In genomic region chr9:124835026-124835501, GRCh38 we compare ENCODE assay signal across 7 cellular contexts. TPM values are rescaled to one million over a fixed set of nuclear protein-coding genes. Genes with fewer than 3 reads are reported as not detected.
DNase-seq lines count a peak whose midpoint lies in the region; ATAC-seq and TF ChIP-seq lines count a peak whose summit lies in the region.
"Had no signal": no experiment of that assay in that cellular context is flagged by ENCODE, and none has a peak within 500 bp of the region (broad histone marks: within the 10 kb centered on the region; RNA-seq: fewer than 3 reads in every experiment).

No MANE protein-coding gene starts in this region.

- intact Hi-C loops in upper lobe of right lung (cut with DNase I) = no loop called here

- no peaks in the 10 kb centered on the region for H3K9me3 Mint-ChIP-seq in endothelial cell (ENCODE audit: unreplicated experiment)

- H3K36me3 ChIP-seq in upper lobe of right lung = no peaks in the 10 kb centered on the region

- DNase-seq in NCI-H187 (lab: John Stamatoyannopoulos, UW) = peak; percentile 30 to 43
- DNase-seq in NCI-H187 treated with DMSO at 0.1 percent for 48 hours (lab: John Stamatoyannopoulos, UW) = no peak
- DNase-seq in fibroblast of the aortic adventitia (ENCODE audit: low read depth) = peak; percentile 89
- no peak for DNase-seq in upper lobe of right lung
- no peak for DNase-seq in endothelial cell (ENCODE audit: low spot score)
- no peak for DNase-seq in GM13977 (ENCODE audit: low spot score)
- DNase-seq: effector CD8-positive, alpha-beta T cell had no signal

- in situ Hi-C loops in GM13977 (cut with MboI; ENCODE audit: low pct_unique_long_range_greater_than_20kb, low sequenced_read_pairs, unreplicated experiment) = no loop called here

- no peaks in the 10 kb centered on the region for H3K9me3 ChIP-seq in upper lobe of right lung

- no peaks in the 10 kb centered on the region for H3K27me3 ChIP-seq in upper lobe of right lung

- H3K4me1 Mint-ChIP-seq in endothelial cell (ENCODE audit: unreplicated experiment) = peaks cover 2% of the 10 kb centered on the region

- H3K27me3 Mint-ChIP-seq in endothelial cell (ENCODE audit: unreplicated experiment) = peaks cover 2% of the 10 kb centered on the region

- TF ChIP-seq CTCF in fibroblast of the aortic adventitia (IDR thresholded peaks at IDR 0.05; ENCODE audit: insufficient read depth, low read length) (no peak), upper lobe of right lung (IDR thresholded peaks at IDR 0.05) (no peak), endothelial cell (IDR thresholded peaks at IDR 0.05; ENCODE audit: unreplicated experiment) (no peak), GM13977 (IDR thresholded peaks at IDR 0.05; ENCODE audit: extremely low read depth, insufficient read depth, missing control alignments) (no peak)

- H3K36me3 Mint-ChIP-seq in endothelial cell (ENCODE audit: low read depth, unreplicated experiment) = no peaks in the 10 kb centered on the region

- peak; percentile 38 for ATAC-seq in upper lobe of right lung

- peaks cover 17% of the 10 kb centered on the region for H3K4me1 ChIP-seq in upper lobe of right lung

- no peak overlapping the region for H3K4me3 ChIP-seq in fibroblast of the aortic adventitia (ENCODE audit: low read depth, low read length)
- no peak overlapping the region for H3K4me3 ChIP-seq in upper lobe of right lung

- no peak overlapping the region for H3K27ac ChIP-seq in upper lobe of right lung

- no peak overlapping the region for H3K27ac Mint-ChIP-seq in endothelial cell (ENCODE audit: unreplicated experiment)

- no peak overlapping the region for H3K4me3 Mint-ChIP-seq in endothelial cell (ENCODE audit: unreplicated experiment)

RNA-seq across cellular contexts. Expression of gene WDR38, which starts 18.2 kb away (rescaled TPM):
- total RNA-seq in fibroblast of the aortic adventitia (ENCODE audit: low replicate concordance) (not detected in 2 replicates), upper lobe of right lung (not detected), endothelial cell (ENCODE audit: unreplicated experiment) (not detected)

RNA-seq across cellular contexts. Expression of gene RPL35, which starts 26.7 kb away (rescaled TPM):
- total RNA-seq in fibroblast of the aortic adventitia (ENCODE audit: low replicate concordance) (356 and 2,683 TPM in 2 replicates), upper lobe of right lung (794 TPM), endothelial cell (ENCODE audit: unreplicated experiment) (1,069 TPM)

RNA-seq across cellular contexts. Expression of gene ARPC5L, which starts 26.9 kb away (rescaled TPM):
- 19.6 and 21.3 TPM in 2 replicates for total RNA-seq in fibroblast of the aortic adventitia (ENCODE audit: low replicate concordance)
- total RNA-seq in upper lobe of right lung = 42.1 TPM
- 67.0 TPM for total RNA-seq in endothelial cell (ENCODE audit: unreplicated experiment)

RNA-seq across cellular contexts. Expression of gene OLFML2A, which starts 58.1 kb away (rescaled TPM):
- 1.7 and 13.7 TPM in 2 replicates for total RNA-seq in fibroblast of the aortic adventitia (ENCODE audit: low replicate concordance)
- 39.5 TPM for total RNA-seq in upper lobe of right lung
- 18.2 TPM for total RNA-seq in endothelial cell (ENCODE audit: unreplicated experiment)

Comparison
In these comparisons a context has a peak if more than half of its experiments do, and no peak if none do; other contexts are left out.
1. DNase-seq: peak in NCI-H187 (2 of 2) and fibroblast of the aortic adventitia (single experiment); none in NCI-H187 treated with DMSO at 0.1 percent for 48 hours (single experiment), upper lobe of right lung (single experiment), endothelial cell (single experiment) and GM13977 (single experiment).